Comparison of ENCODE assay signal across 15 cellular contexts in the genomic region with DNA sequence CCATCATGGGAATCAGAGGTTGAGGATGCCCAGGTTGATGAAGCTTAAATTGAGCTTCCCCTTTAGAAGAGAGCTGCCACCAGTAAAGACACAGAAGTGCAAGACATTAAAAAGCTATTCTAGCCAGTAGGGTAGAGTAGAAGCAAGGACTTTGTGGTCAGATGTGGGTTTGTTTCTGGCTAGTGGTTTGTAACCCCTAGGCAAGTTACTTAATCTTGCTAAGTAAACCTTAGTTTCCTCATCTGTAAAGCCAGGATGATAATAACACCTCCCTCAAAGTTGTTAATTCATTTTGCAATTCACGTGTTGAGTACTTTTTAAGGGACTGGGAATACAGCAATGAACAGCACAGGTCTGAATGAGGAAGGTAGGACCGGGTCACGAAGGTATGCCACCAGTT. TPM values are rescaled to one million over a fixed set of nuclear protein-coding genes. Genes with fewer than 3 reads are reported as not detected.
DNase-seq lines count a peak whose midpoint lies in the region; ATAC-seq lines count a peak whose summit lies in the region.
"Had no signal": no experiment of that assay in that cellular context is flagged by ENCODE, and none has a peak within 500 bp of the region (broad histone marks: within the 10 kb centered on the region; RNA-seq: fewer than 3 reads in every experiment).

No MANE protein-coding gene starts in this region.

- no peaks in the 10 kb centered on the region for H3K9me3 Mint-ChIP-seq in CD4-positive, alpha-beta memory T cell
- H3K9me3 Mint-ChIP-seq: T-helper 1 cell treated with Interleukin-12 subunit alpha and Interleukin-12 subunit beta and Interleukin-4 antibody, amounts not matched to agents 30 μg/mL and 1 μg/mL, for 36 hours had no signal

- peaks cover 8 to 11% of the 10 kb centered on the region in 2 donors for H3K36me3 Mint-ChIP-seq in CD4-positive, alpha-beta memory T cell

- H3K27ac ChIP-seq in CD4-positive, alpha-beta memory T cell (ENCODE audit: low read depth, low read length): no peak overlapping the region
- H3K27ac ChIP-seq: colonic mucosa had no signal

- peaks cover 0 to 2% of the 10 kb centered on the region in 2 donors for H3K27me3 Mint-ChIP-seq in CD4-positive, alpha-beta memory T cell

- H3K36me3 ChIP-seq in CD4-positive, alpha-beta memory T cell (ENCODE audit: insufficient read depth, low read length): no peaks in the 10 kb centered on the region
- H3K36me3 ChIP-seq: colonic mucosa, stomach had no signal

- H3K9me3 ChIP-seq in CD4-positive, alpha-beta memory T cell (ENCODE audit: control insufficient read depth in 1 of 2, low read length in 2 of 2): no peaks in the 10 kb centered on the region
- H3K9me3 ChIP-seq: colonic mucosa, stomach had no signal

- H3K27me3 ChIP-seq in CD4-positive, alpha-beta memory T cell (ENCODE audit: insufficient read depth, low read length): no peaks in the 10 kb centered on the region
- H3K27me3 ChIP-seq: colonic mucosa, stomach had no signal

- ATAC-seq in left lobe of liver (no peak), HG03565 (IDR thresholded peaks at IDR 0.05; ENCODE audit: unreplicated experiment) (no peak)
- ATAC-seq: right cardiac atrium had no signal

- H3K4me3 ChIP-seq in CD4-positive, alpha-beta memory T cell (ENCODE audit: low read length in 2 of 2): no peak overlapping the region
- H3K4me3 ChIP-seq: colonic mucosa, stomach had no signal

- H3K4me3 Mint-ChIP-seq in CD4-positive, alpha-beta memory T cell: peak overlapping the region in 7 of 8 donors; percentile 4 to 74 (median 52)
- H3K4me3 Mint-ChIP-seq: T-helper 1 cell treated with Interleukin-12 subunit alpha and Interleukin-12 subunit beta and Interleukin-4 antibody, amounts not matched to agents 30 μg/mL and 1 μg/mL, for 36 hours had no signal

- H3K4me1 Mint-ChIP-seq in CD4-positive, alpha-beta memory T cell: peaks cover 34 to 70% (median 54%) of the 10 kb centered on the region in 4 donors

- peak in 1 of 5 donors; percentile 3 for DNase-seq in CD4-positive, alpha-beta memory T cell
- DNase-seq in KBM-7: peak; percentile 77
- peak; percentile 82 for DNase-seq in SIG-M5 treated with dmso at 0.1 percent for 504 hours (lab: John Stamatoyannopoulos, UW; ENCODE audit: unreplicated experiment)
- peak; percentile 8 for DNase-seq in left lobe of liver (ENCODE audit: low spot score)
- no peak for DNase-seq in NCI-H774 (lab: John Stamatoyannopoulos, UW)
- DNase-seq in stimulated activated CD4-positive, alpha-beta T cell treated with anti-CD3 and anti-CD28 coated beads, Interleukin-2, amount 100 ng/mL, for 24 hours: no peak
- no peak for DNase-seq in stimulated activated CD4-positive, alpha-beta T cell treated with anti-CD3 and anti-CD28 coated beads, Interleukin-15, amount 100 ng/mL, for 24 hours
- DNase-seq: colonic mucosa, NCI-H1436 treated with DMSO at 0.1 percent for 48 hours, NCI-H748 treated with DMSO at 0.1 percent for 48 hours, right cardiac atrium, stomach had no signal

- in situ Hi-C loops in KBM-7 (cut with MboI; ENCODE audit: low pct_unique_long_range_greater_than_20kb, low sequenced_read_pairs): no loop called here

- CTCF ChIA-PET in CD4-positive, alpha-beta memory T cell (lab: Charles Lee; ENCODE audit: partially characterized antibody): no interaction called here

- POLR2A ChIA-PET in CD4-positive, alpha-beta memory T cell (lab: Charles Lee; ENCODE audit: partially characterized antibody): interaction anchor here (0.6 kb wide), 1 partner anchor 122 kb away, joined by 3 read pairs; no protein-coding TSS in a partner anchor

- peak overlapping the region in 2 of 7 donors; percentile 62 to 67 for H3K27ac Mint-ChIP-seq in CD4-positive, alpha-beta memory T cell
- H3K27ac Mint-ChIP-seq: CD14-positive monocyte; T-helper 1 cell treated with Interleukin-12 subunit alpha and Interleukin-12 subunit beta and Interleukin-4 antibody, amounts not matched to agents 30 μg/mL and 1 μg/mL, for 36 hours had no signal

- H3K4me1 ChIP-seq in CD4-positive, alpha-beta memory T cell (ENCODE audit: insufficient read depth, low read length): peaks cover 51% of the 10 kb centered on the region
- H3K4me1 ChIP-seq: colonic mucosa had no signal

- intact Hi-C loops in CD4-positive, alpha-beta memory T cell (cut with micrococcal nuclease): no loop called here

RNA-seq across cellular contexts. Expression of gene SNTB2, which starts 3.6 kb away (rescaled TPM):
- 10 to 100 TPM; 15.4 to 21.2 TPM for total RNA-seq in CD4-positive, alpha-beta memory T cell
- 10 to 100 TPM in 1 of 2 donors, 1 to 10 TPM in 1; 4.5 to 19.1 TPM for polyA plus RNA-seq in CD4-positive, alpha-beta memory T cell
- total RNA-seq in left lobe of liver: 11.6 TPM

RNA-seq across cellular contexts. Expression of gene UTP4, which starts 58.1 kb away (rescaled TPM):
- 10 to 100 TPM; 36.9 to 37.0 TPM for total RNA-seq in CD4-positive, alpha-beta memory T cell
- polyA plus RNA-seq in CD4-positive, alpha-beta memory T cell: 10 to 100 TPM; 64.8 to 96.5 TPM
- 17.6 TPM for total RNA-seq in left lobe of liver

RNA-seq across cellular contexts. Expression of gene CHTF8, which starts 58.2 kb away (rescaled TPM):
- 100 to 1,000 TPM; 141 TPM for total RNA-seq in CD4-positive, alpha-beta memory T cell
- polyA plus RNA-seq in CD4-positive, alpha-beta memory T cell: 100 to 1,000 TPM; 160 to 231 TPM
- 59.1 TPM for total RNA-seq in left lobe of liver

Comparison
In these comparisons a context has a peak if more than half of its experiments do, and no peak if none do; other contexts are left out.
1. DNase-seq: peak in KBM-7 (single experiment), SIG-M5 treated with dmso at 0.1 percent for 504 hours (single experiment) and left lobe of liver (single experiment); none in NCI-H774 (single experiment), stimulated activated CD4-positive, alpha-beta T cell treated with anti-CD3 and anti-CD28 coated beads, Interleukin-2, amount 100 ng/mL, for 24 hours (0 of 2) and stimulated activated CD4-positive, alpha-beta T cell treated with anti-CD3 and anti-CD28 coated beads, Interleukin-15, amount 100 ng/mL, for 24 hours (single experiment).